In the genomic region with DNA sequence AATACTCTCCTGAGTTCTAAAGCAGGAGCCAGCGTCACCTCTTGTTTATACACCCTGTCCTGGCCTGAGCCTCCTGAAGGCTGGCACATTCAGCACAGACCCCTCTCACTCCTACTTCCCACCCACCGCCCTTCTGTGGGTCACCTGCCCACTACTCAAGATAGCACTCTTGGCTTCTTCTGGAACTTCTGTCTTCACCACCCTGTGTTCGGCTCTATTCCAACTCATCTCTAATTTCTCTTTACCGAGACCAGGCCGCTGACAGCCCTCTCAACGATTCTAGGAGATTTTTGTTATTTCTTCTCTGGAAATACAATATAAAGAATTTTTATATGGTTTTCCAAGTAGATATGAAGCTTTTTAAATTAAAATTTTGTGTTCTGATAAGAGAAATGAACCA, we compare ENCODE assay signal across 19 cellular contexts. TPM values are rescaled to one million over a fixed set of nuclear protein-coding genes. Genes with fewer than 3 reads are reported as not detected.
DNase-seq lines count a peak whose midpoint lies in the region; ATAC-seq and TF ChIP-seq lines count a peak whose summit lies in the region.
"Had no signal": no experiment of that assay in that cellular context is flagged by ENCODE, and none has a peak within 500 bp of the region (broad histone marks: within the 10 kb centered on the region; RNA-seq: fewer than 3 reads in every experiment).

No MANE protein-coding gene starts in this region.

- H3K36me3 ChIP-seq in naive thymus-derived CD4-positive, alpha-beta T cell (ENCODE audit: control insufficient read depth in 2 of 3, insufficient read depth in 3 of 3, low read length in 3 of 3) = peaks cover 0 to 7% (median 4%) of the 10 kb centered on the region in 3 experiments
- H3K36me3 ChIP-seq in vagina = no peaks in the 10 kb centered on the region
- H3K36me3 ChIP-seq: prostate gland had no signal

- no peaks in the 10 kb centered on the region for H3K27me3 Mint-ChIP-seq in activated CD8-positive, alpha-beta T cell treated with anti-CD3 and anti-CD28 coated beads, Interleukin-2, amount 10 ng/mL, durations not matched to agents 7 days and 5 days (ENCODE audit: low read depth)
- H3K27me3 Mint-ChIP-seq in naive thymus-derived CD4-positive, alpha-beta T cell = no peaks in the 10 kb centered on the region
- peaks cover 3% of the 10 kb centered on the region for H3K27me3 Mint-ChIP-seq in mesothelial cell of epicardium (ENCODE audit: low read depth)

- H3K27ac Mint-ChIP-seq in activated CD8-positive, alpha-beta T cell treated with anti-CD3 and anti-CD28 coated beads, Interleukin-2, amount 10 ng/mL, durations not matched to agents 7 days and 5 days = peak overlapping the region; percentile 80
- H3K27ac Mint-ChIP-seq in naive thymus-derived CD4-positive, alpha-beta T cell = peak overlapping the region; percentile 59 to 99 (median 88)
- H3K27ac Mint-ChIP-seq in mesothelial cell of epicardium = no peak overlapping the region
- H3K27ac Mint-ChIP-seq: nephron progenitor cell had no signal

- H3K4me1 Mint-ChIP-seq in activated CD8-positive, alpha-beta T cell treated with anti-CD3 and anti-CD28 coated beads, Interleukin-2, amount 10 ng/mL, durations not matched to agents 7 days and 5 days (ENCODE audit: low read depth) = peaks cover 92% of the 10 kb centered on the region
- peaks cover 76 to 97% (median 95%) of the 10 kb centered on the region in 7 donors for H3K4me1 Mint-ChIP-seq in naive thymus-derived CD4-positive, alpha-beta T cell
- peaks cover 45% of the 10 kb centered on the region for H3K4me1 Mint-ChIP-seq in mesothelial cell of epicardium

- no peaks in the 10 kb centered on the region for H3K9me3 Mint-ChIP-seq in activated CD8-positive, alpha-beta T cell treated with anti-CD3 and anti-CD28 coated beads, Interleukin-2, amount 10 ng/mL, durations not matched to agents 7 days and 5 days (ENCODE audit: insufficient read depth)
- H3K9me3 Mint-ChIP-seq in naive thymus-derived CD4-positive, alpha-beta T cell = peaks cover 0 to 2% (median 0%) of the 10 kb centered on the region in 11 donors
- H3K9me3 Mint-ChIP-seq in mesothelial cell of epicardium = no peaks in the 10 kb centered on the region
- H3K9me3 Mint-ChIP-seq: activated naive CD4-positive, alpha-beta T cell treated with anti-CD3 and anti-CD28 coated beads for 36 hours; nephron progenitor cell had no signal

- intact Hi-C loops in left ventricle myocardium superior (cut with micrococcal nuclease) = no loop called here
- intact Hi-C loops in Right ventricle myocardium inferior (cut with DNase I) = no loop called here
- intact Hi-C loops in naive thymus-derived CD4-positive, alpha-beta T cell (cut with micrococcal nuclease) = no loop called here
- intact Hi-C loops in vagina (cut with DNase I) = no loop called here

- no peak overlapping the region for H3K27ac ChIP-seq in naive thymus-derived CD4-positive, alpha-beta T cell (ENCODE audit: low read depth, low read length)
- peak overlapping the region; percentile 25 for H3K27ac ChIP-seq in vagina
- H3K27ac ChIP-seq: body of pancreas, prostate gland had no signal

- CTCF ChIA-PET in activated CD8-positive, alpha-beta T cell treated with anti-CD3 and anti-CD28 coated beads, Interleukin-2, amount 10 ng/mL, durations not matched to agents 7 days and 5 days (lab: Charles Lee) = interaction anchor here (11.9 kb wide), 1 partner anchor 24 kb away, joined by 141 read pairs; no protein-coding TSS in a partner anchor
- CTCF ChIA-PET in naive thymus-derived CD4-positive, alpha-beta T cell (lab: Charles Lee) = interaction anchor here (1.4 kb wide), 1 partner anchor 13 kb away, joined by 3 read pairs; no protein-coding TSS in a partner anchor

- ATAC-seq in left ventricle myocardium superior (peak; percentile 10), Right ventricle myocardium inferior (no peak)
- no peak for ATAC-seq in activated CD8-positive, alpha-beta T cell treated with anti-CD3 and anti-CD28 coated beads, Interleukin-2, amount 10 ng/mL, durations not matched to agents 7 days and 5 days
- ATAC-seq in naive thymus-derived CD4-positive, alpha-beta T cell = no peak
- ATAC-seq: body of pancreas, SK-N-SH treated with all-trans-retinoic acid at 6 μM for 48 hours had no signal

- DNase-seq in left ventricle myocardium superior = no peak
- DNase-seq in Right ventricle myocardium inferior (ENCODE audit: missing footprints) = no peak
- no peak for DNase-seq in activated CD8-positive, alpha-beta T cell treated with anti-CD3 and anti-CD28 coated beads, Interleukin-2, amount 10 ng/mL, durations not matched to agents 7 days and 5 days
- no peak for DNase-seq in naive thymus-derived CD4-positive, alpha-beta T cell
- DNase-seq in vagina (ENCODE audit: extremely low spot score in 2 of 2) = no peak
- no peak for DNase-seq in GM20000 (ENCODE audit: low spot score)
- no peak for DNase-seq in stimulated activated CD4-positive, alpha-beta T cell treated with anti-CD3 and anti-CD28 coated beads, Interleukin-2, amount 100 ng/mL, for 48 hours
- no peak for DNase-seq in mesothelial cell of epicardium (ENCODE audit: low spot score in 2 of 2, unreplicated experiment in 2 of 2)
- DNase-seq: activated CD4-positive, alpha-beta T cell treated with anti-CD3 and anti-CD28 coated beads, Interleukin-2, amount 50 U/mL, for 4 hours; activated naive CD4-positive, alpha-beta T cell treated with anti-CD3 and anti-CD28 coated beads for 36 hours; body of pancreas; Caco-2; cortex of kidney; NCI-H1417 treated with DMSO at 0.1 percent for 48 hours; NCI-H82; nephron progenitor cell; stimulated activated CD4-positive, alpha-beta T cell treated with anti-CD3 and anti-CD28 coated beads, Interleukin-15, amount 100 ng/mL, for 24 hours had no signal

- POLR2A ChIA-PET in activated CD8-positive, alpha-beta T cell treated with anti-CD3 and anti-CD28 coated beads, Interleukin-2, amount 10 ng/mL, durations not matched to agents 7 days and 5 days (lab: Charles Lee) = interaction anchor here (12.1 kb wide), 1 partner anchor 52 kb away, joined by 435 read pairs; a partner anchor contains a TSS
- POLR2A ChIA-PET in naive thymus-derived CD4-positive, alpha-beta T cell (lab: Charles Lee) = interaction anchor here (0.6 to 1.8 kb wide), 4 partner anchors 15 to 61 kb away, joined by 3 to 10 read pairs (median 4); no protein-coding TSS in a partner anchor

- no peaks in the 10 kb centered on the region for H3K9me3 ChIP-seq in naive thymus-derived CD4-positive, alpha-beta T cell (ENCODE audit: control insufficient read depth in 2 of 3, low read length in 3 of 3)
- H3K9me3 ChIP-seq in vagina = no peaks in the 10 kb centered on the region
- H3K9me3 ChIP-seq: body of pancreas, Caco-2, prostate gland had no signal

- peaks cover 74 to 91% of the 10 kb centered on the region in 2 donors for H3K4me1 ChIP-seq in naive thymus-derived CD4-positive, alpha-beta T cell (ENCODE audit: control insufficient read depth in 2 of 2, insufficient read depth in 2 of 2, low read length in 2 of 2)
- H3K4me1 ChIP-seq in vagina = peaks cover 80% of the 10 kb centered on the region

- no peak overlapping the region for H3K4me3 Mint-ChIP-seq in activated CD8-positive, alpha-beta T cell treated with anti-CD3 and anti-CD28 coated beads, Interleukin-2, amount 10 ng/mL, durations not matched to agents 7 days and 5 days
- peak overlapping the region in 5 of 10 donors; percentile 7 to 79 (median 48) for H3K4me3 Mint-ChIP-seq in naive thymus-derived CD4-positive, alpha-beta T cell
- H3K4me3 Mint-ChIP-seq in mesothelial cell of epicardium = no peak overlapping the region
- H3K4me3 Mint-ChIP-seq: activated naive CD4-positive, alpha-beta T cell treated with anti-CD3 and anti-CD28 coated beads for 36 hours; nephron progenitor cell had no signal

- H3K4me3 ChIP-seq in naive thymus-derived CD4-positive, alpha-beta T cell (ENCODE audit: low read length) = no peak overlapping the region
- H3K4me3 ChIP-seq in vagina = no peak overlapping the region
- H3K4me3 ChIP-seq: body of pancreas, prostate gland had no signal

- no peaks in the 10 kb centered on the region for H3K27me3 ChIP-seq in naive thymus-derived CD4-positive, alpha-beta T cell (ENCODE audit: control insufficient read depth in 2 of 2, insufficient read depth in 2 of 2, low read length in 2 of 2)
- H3K27me3 ChIP-seq in vagina = no peaks in the 10 kb centered on the region
- H3K27me3 ChIP-seq: body of pancreas had no signal

- peaks cover 72% of the 10 kb centered on the region for H3K36me3 Mint-ChIP-seq in activated CD8-positive, alpha-beta T cell treated with anti-CD3 and anti-CD28 coated beads, Interleukin-2, amount 10 ng/mL, durations not matched to agents 7 days and 5 days (ENCODE audit: low read depth)
- peaks cover 0 to 49% (median 27%) of the 10 kb centered on the region in 5 donors for H3K36me3 Mint-ChIP-seq in naive thymus-derived CD4-positive, alpha-beta T cell
- peaks cover 4% of the 10 kb centered on the region for H3K36me3 Mint-ChIP-seq in mesothelial cell of epicardium

- TF ChIP-seq CTCF in vagina (IDR thresholded peaks at IDR 0.05) (no peak), GM20000 (IDR thresholded peaks at IDR 0.05; ENCODE audit: extremely low read depth, missing control alignments) (no peak), mesothelial cell of epicardium (IDR thresholded peaks at IDR 0.05; ENCODE audit: unreplicated experiment) (no peak)

- no peak for TF ChIP-seq POLR2A in vagina (IDR thresholded peaks at IDR 0.05)

RNA-seq across cellular contexts. Expression of a gene that starts 57.4 kb away (rescaled TPM):
- total RNA-seq in left ventricle myocardium superior = 12.6 TPM
- total RNA-seq in Right ventricle myocardium inferior = 12.7 TPM
- total RNA-seq in activated CD8-positive, alpha-beta T cell treated with anti-CD3 and anti-CD28 coated beads, Interleukin-2, amount 10 ng/mL, durations not matched to agents 7 days and 5 days = 100 to 1,000 TPM; 221 to 228 TPM
- 100 to 1,000 TPM; 118 to 632 (median 549) TPM for total RNA-seq in naive thymus-derived CD4-positive, alpha-beta T cell
- 100 to 1,000 TPM; 148 to 174 TPM for polyA plus RNA-seq in naive thymus-derived CD4-positive, alpha-beta T cell
- 49.8 TPM for total RNA-seq in vagina
- 33.1 to 35.6 TPM (median 33.3 TPM) in 3 replicates for total RNA-seq in mesothelial cell of epicardium
